Comparison of ENCODE assay signal across 27 cellular contexts in genomic region chr3:68858549-68858948, GRCh38.
"Had no signal": no experiment of that assay in that cellular context is flagged by ENCODE, and none has a peak within 500 bp of the region (broad histone marks: within the 10 kb centered on the region; RNA-seq: fewer than 3 reads in every experiment).

No MANE protein-coding gene starts in this region.

- H3K4me1 ChIP-seq: stomach, suprapubic skin, testis, thyroid gland, tibial artery, tibial nerve, transverse colon, upper lobe of left lung, upper lobe of right lung, uterus, vagina had no signal

- H3K36me3 ChIP-seq: stomach, suprapubic skin, thoracic aorta, thyroid gland, tibial artery, tibial nerve, transverse colon, upper lobe of left lung, upper lobe of right lung, uterus, vagina had no signal

- H3K27ac ChIP-seq: stomach, suprapubic skin, testis, thoracic aorta, thyroid gland, tibial artery, tibial nerve, transverse colon, upper lobe of left lung, upper lobe of right lung, uterus, vagina had no signal

- H3K27me3 ChIP-seq: stomach, testis, thyroid gland, tibial artery, tibial nerve, transverse colon, upper lobe of left lung, upper lobe of right lung, vagina had no signal

- ATAC-seq: stimulated activated effector memory CD8-positive, alpha-beta T cell treated with anti-CD3 and anti-CD28 coated beads, Interleukin-12 subunit alpha, Interleukin-12 subunit beta, amount 100 ng/mL, for 72 hours; stimulated activated memory B cell treated with anti-CD40 and anti-IgM and Interleukin-4, amounts not matched to agents 10 μg/mL and 1 μg/mL and 100 μg/mL, for 72 hours; stimulated activated naive B cell treated with anti-CD40 and anti-IgM and Interleukin-4, amounts not matched to agents 10 μg/mL and 1 μg/mL and 100 μg/mL, for 72 hours; stimulated activated naive CD8-positive, alpha-beta T cell treated with anti-CD3 and anti-CD28 coated beads, Interleukin-15, amount 100 ng/mL, for 72 hours; stimulated activated naive CD8-positive, alpha-beta T cell treated with anti-CD3 and anti-CD28 coated beads, Interleukin-15, Interleukin-2, amounts not matched to agents 100 U/mL and 50 U/mL, for 24 hours; upper lobe of right lung had no signal

- H3K9me3 ChIP-seq: suprapubic skin, testis, thoracic aorta, thyroid gland, tibial artery, transverse colon, upper lobe of left lung, upper lobe of right lung, uterus, vagina had no signal

- H3K4me3 ChIP-seq: stomach, suprapubic skin, testis, thoracic aorta, thyroid gland, tibial artery, tibial nerve, transverse colon, upper lobe of left lung, upper lobe of right lung, uterus, vagina had no signal

- DNase-seq: stimulated activated CD4-positive, alpha-beta T cell treated with anti-CD3 and anti-CD28 coated beads, Interleukin-2, amount 100 ng/mL, for 48 hours; stimulated activated CD4-positive, alpha-beta T cell treated with anti-CD3 and anti-CD28 coated beads, Interleukin-4, amount 100 ng/mL, for 1 hour; stimulated activated CD4-positive, alpha-beta T cell treated with anti-CD3 and anti-CD28 coated beads, Interleukin-4, amount 100 ng/mL, for 24 hours; stimulated activated CD4-positive, alpha-beta T cell treated with anti-CD3 and anti-CD28 coated beads, Interleukin-4, amount 100 ng/mL, for 4 hours; stimulated activated CD8-positive, alpha-beta memory T cell treated with anti-CD3 and anti-CD28 coated beads, Interleukin-4, amount 100 ng/mL, for 48 hours; stimulated activated naive B cell treated with anti-CD40 and anti-IgM and Interleukin-4, amounts not matched to agents 10 μg/mL and 1 μg/mL and 100 μg/mL, for 72 hours; stimulated activated naive CD4-positive, alpha-beta T cell; stimulated activated naive CD4-positive, alpha-beta T cell treated with Interleukin-2 at 50 U/mL for 16 hours; stimulated activated naive CD8-positive, alpha-beta T cell treated with anti-CD3 and anti-CD28 coated beads, Interleukin-15, amount 100 ng/mL, for 72 hours; stimulated activated naive CD8-positive, alpha-beta T cell treated with anti-CD3 and anti-CD28 coated beads, Interleukin-15, Interleukin-2, amounts not matched to agents 100 U/mL and 50 U/mL, for 24 hours; stomach; substantia nigra; testis; thyroid gland; tibial artery; transverse colon; trophoblast cell; upper lobe of left lung; upper lobe of right lung; uterus had no signal

- FAIRE-seq: urothelium cell line had no signal
